21 cellular contexts compared by ENCODE assay signal in genomic region chr1:68383092-68383491, GRCh38.
DNase-seq lines count a peak whose midpoint lies in the region; FAIRE-seq and TF ChIP-seq lines count a peak whose summit lies in the region.
"Had no signal": no experiment of that assay in that cellular context is flagged by ENCODE, and none has a peak within 500 bp of the region (broad histone marks: within the 10 kb centered on the region; RNA-seq: fewer than 3 reads in every experiment).

No MANE protein-coding gene starts in this region.

- FAIRE-seq in astrocyte (lab: Jason Lieb, UNC): no peak
- FAIRE-seq: HepG2 had no signal

- intact Hi-C loops in Calu3 (cut with micrococcal nuclease; ENCODE audit: unreplicated experiment) (no loop called here), esophagus squamous epithelium (cut with DNase I) (no loop called here), prostate gland (cut with DNase I) (no loop called here)

- DNase-seq in Calu3 (peak; percentile 14), HT1080 (ENCODE audit: low read depth) (peak; percentile 28), astrocyte (ENCODE audit: low read depth) (no peak), esophagus squamous epithelium (lab: John Stamatoyannopoulos, UW) (no peak), tibial nerve (ENCODE audit: low spot score in 2 of 2) (no peak), prostate gland (ENCODE audit: low spot score) (no peak), hepatocyte (ENCODE audit: low spot score) (no peak), mucosa of gallbladder (ENCODE audit: low spot score) (no peak)
- DNase-seq: AML-193, COR-L47, DMS79, MG63, NCI-H1092 treated with DMSO at 0.1 percent for 48 hours, NCI-H2081 treated with DMSO at 0.1 percent for 48 hours, NCI-H226, NCI-H524 treated with DMSO at 0.1 percent for 48 hours, OCI-M1 had no signal

- no peaks in the 10 kb centered on the region for H3K9me3 ChIP-seq in astrocyte (ENCODE audit: insufficient read depth, low read depth, low read length)
- H3K9me3 ChIP-seq in esophagus squamous epithelium: peaks cover 0 to 7% (median 0%) of the 10 kb centered on the region in 3 donors
- no peaks in the 10 kb centered on the region for H3K9me3 ChIP-seq in tibial nerve
- no peaks in the 10 kb centered on the region for H3K9me3 ChIP-seq in prostate gland
- no peaks in the 10 kb centered on the region for H3K9me3 ChIP-seq in hepatocyte (ENCODE audit: low read depth)
- H3K9me3 ChIP-seq: SJSA1 had no signal

- H3K27me3 ChIP-seq in astrocyte (ENCODE audit: insufficient read depth, low read length) (no peaks in the 10 kb centered on the region), esophagus squamous epithelium (no peaks in the 10 kb centered on the region), tibial nerve (no peaks in the 10 kb centered on the region), prostate gland (replicated peaks; ENCODE audit: insufficient read depth) (no peaks in the 10 kb centered on the region), hepatocyte (no peaks in the 10 kb centered on the region)
- H3K27me3 ChIP-seq: MG63, SJSA1 had no signal

- H3K4me1 ChIP-seq in astrocyte (ENCODE audit: insufficient read depth, low read length) (peaks cover 28% of the 10 kb centered on the region), esophagus squamous epithelium (peaks cover 9 to 48% (median 20%) of the 10 kb centered on the region in 3 donors), tibial nerve (peaks cover 0 to 18% (median 5%) of the 10 kb centered on the region in 4 donors), prostate gland (replicated peaks) (no peaks in the 10 kb centered on the region), hepatocyte (ENCODE audit: insufficient read depth) (no peaks in the 10 kb centered on the region)

- 56 to 71% methylated on average over 2 of the region's 2 CpGs for WGBS in esophagus squamous epithelium, 2 donors
- 91 to 94% methylated on average over 2 of the region's 2 CpGs for WGBS in tibial nerve, 2 donors
- 82% methylated on average over 2 of the region's 2 CpGs for WGBS in prostate gland
- WGBS in hepatocyte (ENCODE audit: low lambda C conversion rate, missing lambda C conversion rate): 89% methylated on average over 2 of the region's 2 CpGs

- H2AFZ ChIP-seq in astrocyte (ENCODE audit: low read depth, low read length) (no peak overlapping the region), hepatocyte (no peak overlapping the region)

- H3K36me3 Mint-ChIP-seq in Calu3 (ENCODE audit: insufficient read depth, unreplicated experiment) (no peaks in the 10 kb centered on the region), astrocyte (ENCODE audit: low read depth, unreplicated experiment) (no peaks in the 10 kb centered on the region)
- H3K36me3 Mint-ChIP-seq: CD14-positive monocyte had no signal

- TF ChIP-seq CTCF in Calu3 (IDR thresholded peaks at IDR 0.05; ENCODE audit: unreplicated experiment): no peak
- no peak for TF ChIP-seq CTCF in astrocyte (IDR thresholded peaks at IDR 0.05; ENCODE audit: insufficient read depth, low read depth, low read length)
- TF ChIP-seq CTCF in esophagus squamous epithelium (IDR thresholded peaks at IDR 0.05): peak in 1 of 6 experiments; percentile 32
- no peak for TF ChIP-seq CTCF in tibial nerve (IDR thresholded peaks at IDR 0.05)
- no peak for TF ChIP-seq CTCF in prostate gland (IDR thresholded peaks at IDR 0.05)
- no peak for TF ChIP-seq CTCF in hepatocyte (IDR thresholded peaks at IDR 0.05; ENCODE audit: poor library complexity)

- H4K20me1 ChIP-seq in astrocyte (ENCODE audit: insufficient read depth, low read length) (no peaks in the 10 kb centered on the region), hepatocyte (ENCODE audit: insufficient read depth, poor library complexity, severe bottlenecking) (no peaks in the 10 kb centered on the region)

- H3K9ac ChIP-seq in astrocyte (ENCODE audit: low read length): no peak overlapping the region
- H3K9ac ChIP-seq: KMS-11 had no signal

- TF ChIP-seq EP300 in tibial nerve (IDR thresholded peaks at IDR 0.05): no peak

- H3K9me3 Mint-ChIP-seq in Calu3 (ENCODE audit: low read depth, unreplicated experiment) (peaks cover 11% of the 10 kb centered on the region), astrocyte (ENCODE audit: unreplicated experiment) (peaks cover 8% of the 10 kb centered on the region)

- no peak overlapping the region for H3K27ac Mint-ChIP-seq in Calu3 (ENCODE audit: unreplicated experiment)
- no peak overlapping the region for H3K27ac Mint-ChIP-seq in astrocyte (ENCODE audit: unreplicated experiment)

- TF ChIP-seq POLR2A in esophagus squamous epithelium (IDR thresholded peaks at IDR 0.05) (no peak), tibial nerve (IDR thresholded peaks at IDR 0.05) (no peak), prostate gland (IDR thresholded peaks at IDR 0.05) (no peak)

- H3K27me3 Mint-ChIP-seq in Calu3 (ENCODE audit: unreplicated experiment): no peaks in the 10 kb centered on the region
- H3K27me3 Mint-ChIP-seq in astrocyte (ENCODE audit: low read depth, unreplicated experiment): no peaks in the 10 kb centered on the region

- H3K4me3 Mint-ChIP-seq in Calu3 (ENCODE audit: low read depth, unreplicated experiment) (no peak overlapping the region), astrocyte (ENCODE audit: unreplicated experiment) (no peak overlapping the region)
- H3K4me3 Mint-ChIP-seq: CD14-positive monocyte had no signal

- H3K4me1 Mint-ChIP-seq in Calu3 (ENCODE audit: low read depth, unreplicated experiment): peaks cover 59% of the 10 kb centered on the region
- H3K4me1 Mint-ChIP-seq in astrocyte (ENCODE audit: low read depth, unreplicated experiment): peaks cover 26% of the 10 kb centered on the region

- H3K4me2 ChIP-seq in astrocyte (ENCODE audit: low read length) (no peak overlapping the region), hepatocyte (no peak overlapping the region)
- H3K4me2 ChIP-seq: KMS-11 had no signal

- H3K4me3 ChIP-seq in astrocyte (ENCODE audit: insufficient read depth, low read depth, low read length): no peak overlapping the region
- H3K4me3 ChIP-seq in esophagus squamous epithelium: no peak overlapping the region
- no peak overlapping the region for H3K4me3 ChIP-seq in tibial nerve
- no peak overlapping the region for H3K4me3 ChIP-seq in prostate gland
- H3K4me3 ChIP-seq in hepatocyte: no peak overlapping the region
- H3K4me3 ChIP-seq: MG63, SJSA1 had no signal

- H3K9me2 ChIP-seq in hepatocyte (replicated peaks; ENCODE audit: insufficient read depth): no peaks in the 10 kb centered on the region

- no peaks in the 10 kb centered on the region for H3K79me2 ChIP-seq in astrocyte (ENCODE audit: insufficient read depth, low read length)
- H3K79me2 ChIP-seq in hepatocyte: no peaks in the 10 kb centered on the region

- BruUV-seq in Calu3 (replicated peaks; lab: Mats Ljungman, UMichigan): no TSS peak

- H3K36me3 ChIP-seq in astrocyte (ENCODE audit: insufficient read depth, low read length) (no peaks in the 10 kb centered on the region), esophagus squamous epithelium (no peaks in the 10 kb centered on the region), tibial nerve (no peaks in the 10 kb centered on the region), prostate gland (no peaks in the 10 kb centered on the region), hepatocyte (replicated peaks; ENCODE audit: insufficient read depth, low read depth) (no peaks in the 10 kb centered on the region)
- H3K36me3 ChIP-seq: MG63, SJSA1 had no signal

- CTCF ChIA-PET in Calu3 (lab: Charles Lee): no interaction called here

- H3K27ac ChIP-seq in astrocyte (ENCODE audit: low read depth, low read length) (peak overlapping the region; percentile 94), esophagus squamous epithelium (peak overlapping the region; percentile 71 to 85 (median 78)), tibial nerve (no peak overlapping the region), prostate gland (no peak overlapping the region), hepatocyte (no peak overlapping the region)
- H3K27ac ChIP-seq: KMS-11 had no signal

Comparison
In these comparisons a context has a peak if more than half of its experiments do, and no peak if none do; other contexts are left out.
1. DNase-seq: peak in Calu3 (single experiment) and HT1080 (single experiment); none in astrocyte (single experiment), esophagus squamous epithelium (single experiment), tibial nerve (0 of 2), prostate gland (single experiment), hepatocyte (single experiment) and mucosa of gallbladder (single experiment).
2. H3K27ac ChIP-seq: peak in astrocyte (single experiment) and esophagus squamous epithelium (4 of 4); none in tibial nerve (0 of 4), prostate gland (0 of 2) and hepatocyte (single experiment).